In genomic region chr1:39045231-39045630, GRCh38 we compare ENCODE assay signal across 20 cellular contexts. TPM values are rescaled to one million over a fixed set of nuclear protein-coding genes. Genes with fewer than 3 reads are reported as not detected.
DNase-seq lines count a peak whose midpoint lies in the region; ATAC-seq and TF ChIP-seq lines count a peak whose summit lies in the region.
"Had no signal": no experiment of that assay in that cellular context is flagged by ENCODE, and none has a peak within 500 bp of the region (broad histone marks: within the 10 kb centered on the region; RNA-seq: fewer than 3 reads in every experiment).

No MANE protein-coding gene starts in this region.

- no peak overlapping the region for H3K9ac ChIP-seq in BLaER1 treated with 17β-estradiol and CSF1 and Interleukin-3, amounts not matched to agents 10 nM and 100 nM

- POLR2A ChIA-PET in Panc1 (lab: Charles Lee) = no interaction called here

- H3K27me3 Mint-ChIP-seq in chondrocyte (ENCODE audit: low read depth) = no peaks in the 10 kb centered on the region
- H3K27me3 Mint-ChIP-seq: B cell; CD4-positive, alpha-beta memory T cell; CD4-positive, CD25-positive, alpha-beta regulatory T cell; CD8-positive, alpha-beta memory T cell had no signal

- H3K4me1 ChIP-seq in BLaER1 treated with 17β-estradiol and CSF1 and Interleukin-3, amounts not matched to agents 10 nM and 100 nM = peaks cover 56 to 68% (median 65%) of the 10 kb centered on the region in 10 experiments
- no peaks in the 10 kb centered on the region for H3K4me1 ChIP-seq in Panc1 (ENCODE audit: control insufficient read depth, insufficient read depth, low read length)
- peaks cover 0 to 7% (median 0%) of the 10 kb centered on the region in 6 donors for H3K4me1 ChIP-seq in spleen

- TF ChIP-seq CTCF in Panc1 (IDR thresholded peaks at IDR 0.05) = no peak
- TF ChIP-seq CTCF in chondrocyte (IDR thresholded peaks at IDR 0.05) = no peak
- no peak for TF ChIP-seq CTCF in spleen (IDR thresholded peaks at IDR 0.05 in 8 of 11, conservative IDR thresholded peaks at IDR 0.05 in 3 of 11)

- peaks cover 22% of the 10 kb centered on the region for H3K4me1 Mint-ChIP-seq in chondrocyte (ENCODE audit: low read depth)
- H3K4me1 Mint-ChIP-seq: CD4-positive, alpha-beta memory T cell; CD8-positive, alpha-beta memory T cell had no signal

- peak overlapping the region in 7 of 11 experiments; percentile 32 to 81 (median 76); a peak in 11 of 22 replicates for H3K4me2 ChIP-seq in BLaER1 treated with 17β-estradiol and CSF1 and Interleukin-3, amounts not matched to agents 10 nM and 100 nM
- H3K4me2 ChIP-seq: A549 had no signal

- no peak overlapping the region for H3K4me3 ChIP-seq in BLaER1 treated with 17β-estradiol and CSF1 and Interleukin-3, amounts not matched to agents 10 nM and 100 nM
- H3K4me3 ChIP-seq in Panc1 (ENCODE audit: low read depth in 2 of 2, low read length in 2 of 2) (no peak overlapping the region), spleen (no peak overlapping the region)
- H3K4me3 ChIP-seq: A549 had no signal

- peaks cover 15% of the 10 kb centered on the region for H3K36me3 Mint-ChIP-seq in chondrocyte (ENCODE audit: low read depth)

- in situ Hi-C loops in Panc1 (cut with HindIII; ENCODE audit: low pct_unique_long_range_greater_than_20kb, low sequenced_read_pairs) = no loop called here

- no peak overlapping the region for H3K4me3 Mint-ChIP-seq in chondrocyte (ENCODE audit: unreplicated experiment)
- H3K4me3 Mint-ChIP-seq: B cell; CD14-positive monocyte; CD4-positive, alpha-beta memory T cell; CD4-positive, CD25-positive, alpha-beta regulatory T cell had no signal

- no peaks in the 10 kb centered on the region for H3K9me3 ChIP-seq in BLaER1 treated with 17β-estradiol and CSF1 and Interleukin-3, amounts not matched to agents 10 nM and 100 nM (replicated peaks in 1 of 11)
- H3K9me3 ChIP-seq in Panc1 (ENCODE audit: control insufficient read depth, insufficient read depth, low read depth, low read length) = no peaks in the 10 kb centered on the region
- no peaks in the 10 kb centered on the region for H3K9me3 ChIP-seq in spleen
- H3K9me3 ChIP-seq: A549 had no signal

- no TSS peak for BruUV-seq in Panc1 (replicated peaks; lab: Mats Ljungman, UMichigan)

- no peaks in the 10 kb centered on the region for H3K27me3 ChIP-seq in BLaER1 treated with 17β-estradiol and CSF1 and Interleukin-3, amounts not matched to agents 10 nM and 100 nM
- H3K27me3 ChIP-seq in Panc1 (ENCODE audit: control insufficient read depth, insufficient read depth, low read length) = no peaks in the 10 kb centered on the region
- no peaks in the 10 kb centered on the region for H3K27me3 ChIP-seq in spleen (replicated peaks in 1 of 7)

- TF ChIP-seq POLR2A in spleen (IDR thresholded peaks at IDR 0.05) = no peak

- H3K36me3 ChIP-seq in BLaER1 treated with 17β-estradiol and CSF1 and Interleukin-3, amounts not matched to agents 10 nM and 100 nM = peaks cover 0 to 33% (median 25%) of the 10 kb centered on the region in 11 experiments; a peak in 13 of 22 replicates
- H3K36me3 ChIP-seq in Panc1 (ENCODE audit: control insufficient read depth, insufficient read depth, low read length) (no peaks in the 10 kb centered on the region), spleen (peaks cover 0 to 55% (median 11%) of the 10 kb centered on the region in 6 donors)

- ATAC-seq in Panc1 (peak; percentile 37), esophagus mucosa (no peak), HG03432 (IDR thresholded peaks at IDR 0.05; ENCODE audit: unreplicated experiment) (no peak)

- H3K27ac Mint-ChIP-seq in chondrocyte (ENCODE audit: unreplicated experiment) = peak overlapping the region; percentile 2

- no peaks in the 10 kb centered on the region for H3K9me3 Mint-ChIP-seq in chondrocyte (ENCODE audit: low read depth)
- H3K9me3 Mint-ChIP-seq: CD4-positive, alpha-beta memory T cell; CD4-positive, CD25-positive, alpha-beta regulatory T cell; CD8-positive, alpha-beta memory T cell had no signal

- WGBS in spleen, 5 donors = 78 to 99% (median 86%) methylated on average over 5 to 8 of the region's 8 CpGs

- H4K20me1 ChIP-seq in BLaER1 treated with 17β-estradiol and CSF1 and Interleukin-3, amounts not matched to agents 10 nM and 100 nM = peaks cover 0 to 15% (median 0%) of the 10 kb centered on the region in 11 experiments; a peak in 4 of 22 replicates

- H3K27ac ChIP-seq in BLaER1 treated with 17β-estradiol and CSF1 and Interleukin-3, amounts not matched to agents 10 nM and 100 nM = peak overlapping the region in 7 of 11 experiments; percentile 11 to 85 (median 47); a peak in 4 of 22 replicates
- no peak overlapping the region for H3K27ac ChIP-seq in Panc1 (ENCODE audit: low read length)
- no peak overlapping the region for H3K27ac ChIP-seq in spleen
- H3K27ac ChIP-seq: 22Rv1, A549 had no signal

- intact Hi-C loops in Panc1 (cut with micrococcal nuclease; ENCODE audit: unreplicated experiment) = no loop called here
- intact Hi-C loops in spleen (cut with DNase I; ENCODE audit: low total_unique reads) = no loop called here

- DNase-seq in Panc1 (ENCODE audit: low read depth, low spot score) = no peak
- DNase-seq in chondrocyte (ENCODE audit: low spot score) = peak; percentile 41
- DNase-seq in mesenteric fat pad (ENCODE audit: low spot score) = peak; percentile 72
- no peak for DNase-seq in spleen
- DNase-seq in activated CD4-positive, alpha-beta T cell treated with anti-CD3 and anti-CD28 coated beads for 1 hour = no peak
- DNase-seq: AML-193; C1 segment of cervical spinal cord; CD4-positive, alpha-beta memory T cell; CD4-positive, CD25-positive, alpha-beta regulatory T cell; CD8-positive, alpha-beta memory T cell; COR-L47; DMS79 treated with DMSO at 0.1 percent for 48 hours; GF-D8 had no signal

- CTCF ChIA-PET in Panc1 (lab: Charles Lee) = no interaction called here

RNA-seq across cellular contexts. Expression of gene NDUFS5, which starts 19.1 kb away (rescaled TPM):
- total RNA-seq in Panc1 (2021; ENCODE audit: unreplicated experiment) (316 TPM), chondrocyte (148 to 181 TPM (median 149 TPM) in 3 replicates), mesenteric fat pad (233 TPM), spleen (100 to 1,000 TPM in 5 of 7 donors, 10 to 100 TPM in 2; 89.7 to 296 (median 120) TPM), esophagus mucosa (165 TPM)
- 523 TPM for polyA plus RNA-seq in Panc1 (2012; ENCODE audit: insufficient read length)
- polyA plus RNA-seq in spleen = 100 to 1,000 TPM; 292 to 338 (median 297) TPM

RNA-seq across cellular contexts. Expression of gene AKIRIN1, which starts 54.2 kb away (rescaled TPM):
- total RNA-seq in Panc1 (2021; ENCODE audit: unreplicated experiment) (116 TPM), chondrocyte (39.3 to 55.2 TPM (median 51.9 TPM) in 3 replicates), mesenteric fat pad (62.9 TPM), spleen (10 to 100 TPM; 40.0 to 57.2 (median 45.6) TPM), esophagus mucosa (28.7 TPM)
- polyA plus RNA-seq in Panc1 (2012; ENCODE audit: insufficient read length) = 93.2 TPM
- polyA plus RNA-seq in spleen = 10 to 100 TPM; 16.2 to 29.8 (median 21.7) TPM

Comparison
In these comparisons a context has a peak if more than half of its experiments do, and no peak if none do; other contexts are left out.
1. H3K27ac ChIP-seq: peak in BLaER1 treated with 17β-estradiol and CSF1 and Interleukin-3, amounts not matched to agents 10 nM and 100 nM (7 of 11); none in Panc1 (single experiment) and spleen (0 of 8).
2. DNase-seq: peak in chondrocyte (single experiment) and mesenteric fat pad (single experiment); none in Panc1 (single experiment), spleen (single experiment) and activated CD4-positive, alpha-beta T cell treated with anti-CD3 and anti-CD28 coated beads for 1 hour (single experiment).